27 cellular contexts compared by ENCODE assay signal in genomic region chr7:25863727-25864116, GRCh38.
A peak's percentile ranks its signal among the peaks of the same experiment; 100 is the strongest.
DNase-seq lines count a peak whose midpoint lies in the region; ATAC-seq, FAIRE-seq and TF ChIP-seq lines count a peak whose summit lies in the region.
"Had no signal": no experiment of that assay in that cellular context is flagged by ENCODE, and none has a peak within 500 bp of the region (broad histone marks: within the 10 kb centered on the region; RNA-seq: fewer than 3 reads in every experiment).

No MANE protein-coding gene starts in this region.

- H3K4me1 Mint-ChIP-seq in activated naive CD8-positive, alpha-beta T cell (ENCODE audit: low read depth), result peaks cover 13% of the 10 kb centered on the region
- H3K4me1 Mint-ChIP-seq in activated naive CD8-positive, alpha-beta T cell treated with anti-CD3 and anti-CD28 coated beads for 36 hours, result peaks cover 21% of the 10 kb centered on the region

- peaks cover 63% of the 10 kb centered on the region for H3K27me3 Mint-ChIP-seq in activated naive CD8-positive, alpha-beta T cell
- H3K27me3 Mint-ChIP-seq in activated naive CD8-positive, alpha-beta T cell treated with anti-CD3 and anti-CD28 coated beads for 36 hours, result peaks cover 39% of the 10 kb centered on the region

- FAIRE-seq in endothelial cell of umbilical vein (lab: Jason Lieb, UNC), result no peak
- FAIRE-seq: D721Med, HTR-8/SVneo had no signal

- no TSS peak for BruUV-seq in endothelial cell of umbilical vein (replicated peaks; lab: Mats Ljungman, UMichigan)

- H3K27ac Mint-ChIP-seq in activated naive CD8-positive, alpha-beta T cell, result peak overlapping the region; percentile 46
- H3K27ac Mint-ChIP-seq in activated naive CD8-positive, alpha-beta T cell treated with anti-CD3 and anti-CD28 coated beads for 36 hours, result no peak overlapping the region
- H3K27ac Mint-ChIP-seq: CD14-positive monocyte; dendritic cell treated with granulocyte-macrophage colony-stimulating factor and Interleukin-4, amounts not matched to agents 40 ng/mL and 50 ng/mL, for 4 days had no signal

- H3K79me2 ChIP-seq in endothelial cell of umbilical vein (ENCODE audit: control insufficient read depth, insufficient read depth, low read length), result no peaks in the 10 kb centered on the region

- no peak overlapping the region for H2AFZ ChIP-seq in endothelial cell of umbilical vein (ENCODE audit: low read depth, low read length)

- no peak for DNase-seq in activated naive CD8-positive, alpha-beta T cell treated with anti-CD3 and anti-CD28 coated beads for 36 hours
- peak; percentile 15 for DNase-seq in NAMALWA (ENCODE audit: low spot score)
- DNase-seq in endothelial cell of umbilical vein (ENCODE audit: low read depth, low spot score), result peak; percentile 16
- no peak for DNase-seq in left lung
- no peak for DNase-seq in NCI-H1694 treated with DMSO at 0.1 percent for 48 hours (lab: John Stamatoyannopoulos, UW)
- no peak for DNase-seq in GOT3 (lab: John Stamatoyannopoulos, UW)
- DNase-seq: activated CD4-positive, alpha-beta T cell treated with anti-CD3 and anti-CD28 coated beads, Interleukin-2, amount 50 U/mL, for 48 hours; anterior cingulate cortex; MV-4-11; NCI-H2171; posterior cingulate gyrus; right lobe of liver; stimulated activated CD4-positive, alpha-beta T cell treated with anti-CD3 and anti-CD28 coated beads, Interleukin-12 subunit alpha, Interleukin-12 subunit beta, amount 100 ng/mL, for 4 hours; stimulated activated CD4-positive, alpha-beta T cell treated with anti-CD3 and anti-CD28 coated beads, Interleukin-4, amount 100 ng/mL, for 4 hours; stimulated activated naive CD4-positive, alpha-beta T cell treated with Interleukin-2 at 50 U/mL for 16 hours; testis had no signal

- peaks cover 6% of the 10 kb centered on the region for H3K4me1 ChIP-seq in endothelial cell of umbilical vein (ENCODE audit: control insufficient read depth, extremely low read depth, insufficient read depth, low read length)
- peaks cover 0 to 7% of the 10 kb centered on the region in 2 donors for H3K4me1 ChIP-seq in left lung
- H3K4me1 ChIP-seq: right lobe of liver, testis had no signal

- no peak overlapping the region for H3K9ac ChIP-seq in endothelial cell of umbilical vein (replicated peaks; ENCODE audit: extremely low read depth, insufficient read depth, low read length)
- H3K9ac ChIP-seq: KMS-11 had no signal

- POLR2A ChIA-PET in endothelial cell of umbilical vein (lab: Charles Lee), result no interaction called here

- H3K36me3 ChIP-seq in endothelial cell of umbilical vein (ENCODE audit: control insufficient read depth in 2 of 2, extremely low read depth in 1 of 2, insufficient read depth in 2 of 2, low read length in 2 of 2), result no peaks in the 10 kb centered on the region
- H3K36me3 ChIP-seq in left lung, result no peaks in the 10 kb centered on the region
- H3K36me3 ChIP-seq: gastroesophageal sphincter, right lobe of liver, vagina had no signal

- H3K27me3 ChIP-seq in endothelial cell of umbilical vein (ENCODE audit: control insufficient read depth in 2 of 2, insufficient read depth in 2 of 2, low read length in 2 of 2) (peaks cover 61 to 90% of the 10 kb centered on the region in 2 experiments), left lung (peaks cover 95 to 100% of the 10 kb centered on the region in 2 donors)

- H3K4me3 ChIP-seq in endothelial cell of umbilical vein (replicated peaks in 1 of 3; ENCODE audit: insufficient read depth in 1 of 3, low read depth in 1 of 3, low read length in 3 of 3) (no peak overlapping the region), left lung (no peak overlapping the region)
- H3K4me3 ChIP-seq: gastroesophageal sphincter, right lobe of liver, vagina had no signal

- no peaks in the 10 kb centered on the region for H4K20me1 ChIP-seq in endothelial cell of umbilical vein (replicated peaks; ENCODE audit: control insufficient read depth, extremely low read depth, insufficient read depth, low read length)

- ATAC-seq in left lung, result no peak
- ATAC-seq: gastroesophageal sphincter, right lobe of liver had no signal

- intact Hi-C loops in endothelial cell of umbilical vein (cut with micrococcal nuclease), result loop anchor here (2.0 to 10.0 kb wide), 3 partner anchors 291 to 999 kb away; partner anchors contain the start of gene SKAP2
- intact Hi-C loops in left lung (cut with DNase I), result no loop called here

- H3K9me1 ChIP-seq in endothelial cell of umbilical vein (replicated peaks; ENCODE audit: control insufficient read depth, extremely low read depth, insufficient read depth, low read length), result no peaks in the 10 kb centered on the region

- peaks cover 10% of the 10 kb centered on the region for H3K36me3 Mint-ChIP-seq in activated naive CD8-positive, alpha-beta T cell
- H3K36me3 Mint-ChIP-seq in activated naive CD8-positive, alpha-beta T cell treated with anti-CD3 and anti-CD28 coated beads for 36 hours, result peaks cover 12% of the 10 kb centered on the region

- TF ChIP-seq CTCF in endothelial cell of umbilical vein (IDR thresholded peaks at IDR 0.05; ENCODE audit: extremely low read depth in 1 of 2, insufficient read depth in 1 of 2, low read depth in 1 of 2, low read length in 2 of 2) (no peak), left lung (IDR thresholded peaks at IDR 0.05) (no peak)

- TF ChIP-seq POLR2A in endothelial cell of umbilical vein (IDR thresholded peaks at IDR 0.05; ENCODE audit: low read depth, low read length), result no peak

- H3K9me3 Mint-ChIP-seq in activated naive CD8-positive, alpha-beta T cell (ENCODE audit: low read depth), result peaks cover 6% of the 10 kb centered on the region
- peaks cover 17% of the 10 kb centered on the region for H3K9me3 Mint-ChIP-seq in activated naive CD8-positive, alpha-beta T cell treated with anti-CD3 and anti-CD28 coated beads for 36 hours
- H3K9me3 Mint-ChIP-seq: dendritic cell treated with granulocyte-macrophage colony-stimulating factor and Interleukin-4, amounts not matched to agents 40 ng/mL and 50 ng/mL, for 4 days; neural crest cell had no signal

- dilution Hi-C loops in endothelial cell of umbilical vein (cut with MboI; ENCODE audit: extremely low pct_ligation_motif_present, low sequenced_read_pairs), result no loop called here

- no peak overlapping the region for H3K4me2 ChIP-seq in endothelial cell of umbilical vein (ENCODE audit: insufficient read depth, low read length)

- H3K9me3 ChIP-seq in endothelial cell of umbilical vein (replicated peaks; ENCODE audit: control insufficient read depth, insufficient read depth, low read length), result no peaks in the 10 kb centered on the region
- peaks cover 0 to 6% of the 10 kb centered on the region in 2 donors for H3K9me3 ChIP-seq in left lung
- H3K9me3 ChIP-seq: right lobe of liver, testis, vagina had no signal

- CTCF ChIA-PET in endothelial cell of umbilical vein (lab: Charles Lee), result no interaction called here

- H3K27ac ChIP-seq in endothelial cell of umbilical vein (ENCODE audit: insufficient read depth, low read depth, low read length), result no peak overlapping the region
- no peak overlapping the region for H3K27ac ChIP-seq in left lung
- H3K27ac ChIP-seq: gastroesophageal sphincter, KMS-11, right lobe of liver, RWPE1, testis, vagina, VCaP had no signal

- no peak overlapping the region for H3K4me3 Mint-ChIP-seq in activated naive CD8-positive, alpha-beta T cell
- H3K4me3 Mint-ChIP-seq in activated naive CD8-positive, alpha-beta T cell treated with anti-CD3 and anti-CD28 coated beads for 36 hours, result no peak overlapping the region
- H3K4me3 Mint-ChIP-seq: CD14-positive monocyte; dendritic cell treated with granulocyte-macrophage colony-stimulating factor and Interleukin-4, amounts not matched to agents 40 ng/mL and 50 ng/mL, for 4 days; neural crest cell had no signal

TF ChIP-seq in endothelial cell of umbilical vein, 7 proteins besides CTCF, POLR2A, EP300 and RAD21:
- TF ChIP-seq FOS (IDR thresholded peaks at IDR 0.05; ENCODE audit: borderline replicate concordance, insufficient read depth, low read length) (no peak), EZH2 (IDR thresholded peaks at IDR 0.05; ENCODE audit: borderline replicate concordance, low read depth, low read length, severe bottlenecking) (peak; percentile 45), GATA2 (IDR thresholded peaks at IDR 0.05; ENCODE audit: insufficient read depth, insufficient read length, low read depth, low read length) (no peak)

Comparison
In these comparisons a context has a peak if more than half of its experiments do, and no peak if none do; other contexts are left out.
1. DNase-seq: peak in NAMALWA (single experiment) and endothelial cell of umbilical vein (single experiment); none in activated naive CD8-positive, alpha-beta T cell treated with anti-CD3 and anti-CD28 coated beads for 36 hours (single experiment), left lung (0 of 2), NCI-H1694 treated with DMSO at 0.1 percent for 48 hours (single experiment) and GOT3 (single experiment).